8 cellular contexts compared by ENCODE assay signal in genomic region chr1:109776911-109777310, GRCh38. TPM values are rescaled to one million over a fixed set of nuclear protein-coding genes. Genes with fewer than 3 reads are reported as not detected.
DNase-seq lines count a peak whose midpoint lies in the region; ATAC-seq and TF ChIP-seq lines count a peak whose summit lies in the region.

No MANE protein-coding gene starts in this region.

- H4K20me1 ChIP-seq in neural cell (ENCODE audit: insufficient read depth) = no peaks in the 10 kb centered on the region

- H3F3A ChIP-seq in neural cell (ENCODE audit: insufficient read depth, low read length, poor library complexity, severe bottlenecking) = no peaks in the 10 kb centered on the region

- intact Hi-C loops in Panc1 (cut with micrococcal nuclease; ENCODE audit: unreplicated experiment) (loop anchor here (1.0 to 5.0 kb wide), 2 partner anchors 135 to 207 kb away; partner anchors contain the start of genes AHCYL1 and CSF1), stomach (cut with DNase I; ENCODE audit: low total_unique reads) (loop anchor here (2.0 to 10.0 kb wide), 2 partner anchors 208 to 232 kb away; partner anchors contain the start of genes AHCYL1 and GNAI3)

- TF ChIP-seq POLR2A in stomach (IDR thresholded peaks at IDR 0.05) = no peak

- H2AFZ ChIP-seq in neural cell (ENCODE audit: low read depth, low read length) = peak overlapping the region; percentile 33

- H3K4me2 ChIP-seq in neural cell (ENCODE audit: low read length) = no peak overlapping the region

- H3K27me3 Mint-ChIP-seq in activated T-cell treated with anti-CD3 and anti-CD28 coated beads, Interleukin-2, amount 50 U/mL, for 4 hours (ENCODE audit: low read depth) = peaks cover 2% of the 10 kb centered on the region

- H3K9me3 ChIP-seq in Panc1 (ENCODE audit: control insufficient read depth, insufficient read depth, low read depth, low read length) (no peaks in the 10 kb centered on the region), neural cell (ENCODE audit: low read length) (peaks cover 4% of the 10 kb centered on the region), stomach (no peaks in the 10 kb centered on the region)

- ATAC-seq in GM18867 (IDR thresholded peaks at IDR 0.05; ENCODE audit: unreplicated experiment) (peak; percentile 70), Panc1 (peak; percentile 91)
- peak; percentile 83 to 84 for ATAC-seq in activated T-cell treated with anti-CD3 and anti-CD28 coated beads, Interleukin-2, amount 50 U/mL, for 4 hours

- TF ChIP-seq CTCF in Panc1 (IDR thresholded peaks at IDR 0.05) = peak; percentile 83
- peak; percentile 98 for TF ChIP-seq CTCF in neural cell (IDR thresholded peaks at IDR 0.05; ENCODE audit: poor library complexity, severe bottlenecking)
- TF ChIP-seq CTCF in stomach (IDR thresholded peaks at IDR 0.05) = peak in 6 of 7 experiments; percentile 96 to 99 (median 98)

- no peaks in the 10 kb centered on the region for H3K9me2 ChIP-seq in neural cell (ENCODE audit: insufficient read depth, low read length)

- H3K27me3 ChIP-seq in Panc1 (ENCODE audit: control insufficient read depth, insufficient read depth, low read length) (no peaks in the 10 kb centered on the region), neural cell (ENCODE audit: insufficient read depth, low read depth, low read length) (no peaks in the 10 kb centered on the region), stomach (no peaks in the 10 kb centered on the region)

- TF ChIP-seq EP300 in neural cell (conservative IDR thresholded peaks at IDR 0.05; ENCODE audit: poor library complexity, severe bottlenecking) = no peak
- TF ChIP-seq EP300 in stomach (IDR thresholded peaks at IDR 0.05) = no peak

- POLR2A ChIA-PET in Panc1 (lab: Charles Lee) = interaction anchor here (0.7 to 0.9 kb wide), 2 partner anchors 203 to 208 kb away, joined by 3 to 4 read pairs; partner anchors contain the start of gene AHCYL1

- 4 to 35% (median 26%) methylated on average over 2 to 4 of the region's 4 CpGs for WGBS in stomach, 5 donors

- H3K27ac ChIP-seq in Panc1 (ENCODE audit: low read length) (peak overlapping the region; percentile 93), neural cell (ENCODE audit: low read length) (no peak overlapping the region), stomach (peak overlapping the region in 4 of 5 donors; percentile 56 to 74 (median 58))

- H3K4me3 Mint-ChIP-seq in activated T-cell treated with anti-CD3 and anti-CD28 coated beads, Interleukin-2, amount 50 U/mL, for 4 hours = no peak overlapping the region

- CTCF ChIA-PET in Panc1 (lab: Charles Lee) = interaction anchor here (0.6 to 3.7 kb wide), 10 partner anchors 13 to 208 kb away, joined by 3 to 53 read pairs (median 5); partner anchors contain the start of genes AHCYL1 and GSTM4

- H3K4me1 Mint-ChIP-seq in activated T-cell treated with anti-CD3 and anti-CD28 coated beads, Interleukin-2, amount 50 U/mL, for 4 hours (ENCODE audit: low read depth) = peaks cover 7% of the 10 kb centered on the region

- in situ Hi-C loops in ACHN (cut with HindIII; ENCODE audit: low pct_ligation_motif_present, low pct_unique_long_range_greater_than_20kb, low sequenced_read_pairs) (loop anchor here (25.0 kb wide), 2 partner anchors 110 to 210 kb away; partner anchors contain the start of gene AHCYL1), Panc1 (cut with HindIII; ENCODE audit: low pct_unique_long_range_greater_than_20kb, low sequenced_read_pairs) (no loop called here)

- peak overlapping the region; percentile 12 for H3K9ac ChIP-seq in neural cell (ENCODE audit: low read length)

- no peaks in the 10 kb centered on the region for H3K9me3 Mint-ChIP-seq in activated T-cell treated with anti-CD3 and anti-CD28 coated beads, Interleukin-2, amount 50 U/mL, for 4 hours

- no peaks in the 10 kb centered on the region for H3K79me2 ChIP-seq in neural cell (replicated peaks; ENCODE audit: insufficient read depth, low read length)

- H3K4me1 ChIP-seq in Panc1 (ENCODE audit: control insufficient read depth, insufficient read depth, low read length) (peaks cover 29% of the 10 kb centered on the region), stomach (peaks cover 6 to 24% (median 16%) of the 10 kb centered on the region in 4 donors)

- no peaks in the 10 kb centered on the region for H3K36me3 Mint-ChIP-seq in activated T-cell treated with anti-CD3 and anti-CD28 coated beads, Interleukin-2, amount 50 U/mL, for 4 hours (ENCODE audit: insufficient read depth)

- H3K4me3 ChIP-seq in Panc1 (ENCODE audit: low read depth in 2 of 2, low read length in 2 of 2) (no peak overlapping the region), neural cell (ENCODE audit: low read length) (no peak overlapping the region), stomach (no peak overlapping the region)

- no peaks in the 10 kb centered on the region for H3K36me3 ChIP-seq in Panc1 (ENCODE audit: control insufficient read depth, insufficient read depth, low read length)
- H3K36me3 ChIP-seq in neural cell (ENCODE audit: insufficient read depth, low read length) = no peaks in the 10 kb centered on the region
- H3K36me3 ChIP-seq in stomach = no peaks in the 10 kb centered on the region

- TF ChIP-seq RAD21 in neural cell (conservative IDR thresholded peaks at IDR 0.05) = peak; percentile 99

- no TSS peak for BruUV-seq in Panc1 (replicated peaks; lab: Mats Ljungman, UMichigan)

- DNase-seq in ACHN (peak; percentile 77), HuH-7.5 (ENCODE audit: low spot score) (peak; percentile 75), Panc1 (ENCODE audit: low read depth, low spot score) (peak; percentile 62), fibroblast of gingiva (ENCODE audit: low read depth) (peak; percentile 63), stomach (peak; percentile 86)
- DNase-seq in activated T-cell treated with anti-CD3 and anti-CD28 coated beads, Interleukin-2, amount 50 U/mL, for 4 hours = peak; percentile 73

TF ChIP-seq in neural cell, 6 proteins besides CTCF, POLR2A, EP300 and RAD21:
- TF ChIP-seq, protein P1, sequence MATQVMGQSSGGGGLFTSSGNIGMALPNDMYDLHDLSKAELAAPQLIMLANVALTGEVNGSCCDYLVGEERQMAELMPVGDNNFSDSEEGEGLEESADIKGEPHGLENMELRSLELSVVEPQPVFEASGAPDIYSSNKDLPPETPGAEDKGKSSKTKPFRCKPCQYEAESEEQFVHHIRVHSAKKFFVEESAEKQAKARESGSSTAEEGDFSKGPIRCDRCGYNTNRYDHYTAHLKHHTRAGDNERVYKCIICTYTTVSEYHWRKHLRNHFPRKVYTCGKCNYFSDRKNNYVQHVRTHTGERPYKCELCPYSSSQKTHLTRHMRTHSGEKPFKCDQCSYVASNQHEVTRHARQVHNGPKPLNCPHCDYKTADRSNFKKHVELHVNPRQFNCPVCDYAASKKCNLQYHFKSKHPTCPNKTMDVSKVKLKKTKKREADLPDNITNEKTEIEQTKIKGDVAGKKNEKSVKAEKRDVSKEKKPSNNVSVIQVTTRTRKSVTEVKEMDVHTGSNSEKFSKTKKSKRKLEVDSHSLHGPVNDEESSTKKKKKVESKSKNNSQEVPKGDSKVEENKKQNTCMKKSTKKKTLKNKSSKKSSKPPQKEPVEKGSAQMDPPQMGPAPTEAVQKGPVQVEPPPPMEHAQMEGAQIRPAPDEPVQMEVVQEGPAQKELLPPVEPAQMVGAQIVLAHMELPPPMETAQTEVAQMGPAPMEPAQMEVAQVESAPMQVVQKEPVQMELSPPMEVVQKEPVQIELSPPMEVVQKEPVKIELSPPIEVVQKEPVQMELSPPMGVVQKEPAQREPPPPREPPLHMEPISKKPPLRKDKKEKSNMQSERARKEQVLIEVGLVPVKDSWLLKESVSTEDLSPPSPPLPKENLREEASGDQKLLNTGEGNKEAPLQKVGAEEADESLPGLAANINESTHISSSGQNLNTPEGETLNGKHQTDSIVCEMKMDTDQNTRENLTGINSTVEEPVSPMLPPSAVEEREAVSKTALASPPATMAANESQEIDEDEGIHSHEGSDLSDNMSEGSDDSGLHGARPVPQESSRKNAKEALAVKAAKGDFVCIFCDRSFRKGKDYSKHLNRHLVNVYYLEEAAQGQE (IDR thresholded peaks at IDR 0.05; ENCODE audit: borderline replicate concordance) = no peak
- TF ChIP-seq EZH2 (IDR thresholded peaks at IDR 0.05; ENCODE audit: borderline replicate concordance, insufficient read depth, low read length, poor library complexity, severe bottlenecking) (no peak), TAF1 (IDR thresholded peaks at IDR 0.05; ENCODE audit: low read depth) (no peak), MXI1 (conservative IDR thresholded peaks at IDR 0.05; ENCODE audit: poor library complexity, severe bottlenecking) (peak; percentile 35), SMC3 (conservative IDR thresholded peaks at IDR 0.05; ENCODE audit: poor library complexity) (peak; percentile 99), POLR2AphosphoS5 (IDR thresholded peaks at IDR 0.05) (no peak)
TF ChIP-seq in neural cell: peak in this region for 2.

RNA-seq across cellular contexts. Expression of gene EPS8L3, which starts 13.2 kb away (rescaled TPM):
- total RNA-seq in Panc1 (2021; ENCODE audit: unreplicated experiment) (not detected), stomach (100 to 1,000 TPM in 2 of 5 donors, 10 to 100 TPM in 3; 22.3 to 299 (median 85.8) TPM)
- polyA plus RNA-seq in Panc1 (2012; ENCODE audit: insufficient read length) = not detected
- not detected for total RNA-seq in activated T-cell treated with anti-CD3 and anti-CD28 coated beads, Interleukin-2, amount 50 U/mL, for 4 hours
- polyA plus RNA-seq in neural cell (not detected in 2 replicates), stomach (10 to 100 TPM in 1 of 3 donors, 1 to 10 TPM in 2; 9.5 to 40.9 (median 9.6) TPM)
- not detected in 2 replicates for polyA minus RNA-seq in neural cell

RNA-seq across cellular contexts. Expression of gene GSTM3, which starts 36.1 kb away (rescaled TPM):
- 93.1 TPM for total RNA-seq in Panc1 (2021; ENCODE audit: unreplicated experiment)
- polyA plus RNA-seq in Panc1 (2012; ENCODE audit: insufficient read length) = 78.4 TPM
- total RNA-seq in activated T-cell treated with anti-CD3 and anti-CD28 coated beads, Interleukin-2, amount 50 U/mL, for 4 hours = 10 to 100 TPM; 11.5 to 21.6 (median 11.7) TPM
- polyA plus RNA-seq in neural cell = 150 and 195 TPM in 2 replicates
- 59.6 and 62.4 TPM in 2 replicates for polyA minus RNA-seq in neural cell
- 100 to 1,000 TPM in 2 of 5 donors, 10 to 100 TPM in 3; 32.2 to 213 (median 84.6) TPM for total RNA-seq in stomach
- 100 to 1,000 TPM in 2 of 3 donors, 10 to 100 TPM in 1; 83.8 to 350 (median 194) TPM for polyA plus RNA-seq in stomach

Comparison
In these comparisons a context has a peak if more than half of its experiments do, and no peak if none do; other contexts are left out.
1. RNA of gene EPS8L3, which starts 13.2 kb away (total RNA-seq): 22.3 to 299 TPM in stomach; not detected in Panc1 (single experiment) and not detected in activated T-cell treated with anti-CD3 and anti-CD28 coated beads, Interleukin-2, amount 50 U/mL, for 4 hours; every median in the first group is over 10 times any median in the second.
2. Peak in every context shown above with its lines, with median percentiles within 50 percentile points of each other: DNase-seq, ATAC-seq and CTCF ChIP-seq.